Comparison of ENCODE assay signal across 5 cellular contexts in the genomic region with DNA sequence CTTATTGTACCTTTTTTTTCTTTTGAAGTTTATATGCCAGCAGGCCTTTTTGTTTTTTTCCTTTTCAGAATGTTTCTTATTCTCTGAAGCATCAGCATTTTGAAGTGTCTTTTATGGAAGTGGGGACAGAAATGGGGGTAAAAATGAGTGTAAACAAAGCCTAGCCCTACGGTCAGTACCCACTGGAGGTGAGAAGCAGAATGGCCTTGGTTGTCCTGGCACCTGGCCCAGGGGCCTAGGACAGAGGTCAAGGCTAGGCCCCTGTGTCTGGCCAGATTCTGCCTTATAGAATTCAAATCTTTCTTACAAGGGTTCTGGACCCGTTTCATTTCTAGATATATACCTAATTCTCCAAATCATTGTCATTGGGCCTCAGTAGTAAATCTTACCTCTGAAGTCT. TPM values are rescaled to one million over a fixed set of nuclear protein-coding genes. Genes with fewer than 3 reads are reported as not detected.
"Had no signal": no experiment of that assay in that cellular context is flagged by ENCODE, and none has a peak within 500 bp of the region (broad histone marks: within the 10 kb centered on the region; RNA-seq: fewer than 3 reads in every experiment).

No MANE protein-coding gene starts in this region.

- DNase-seq: GDM1, GF-D8 had no signal

- FAIRE-seq: GM12892 had no signal

- H3K4me3 ChIP-seq: GM12878 had no signal

RNA-seq across cellular contexts. Expression of a gene that starts 12.1 kb away (rescaled TPM):
- total RNA-seq: G401, GM12878 had no signal
